In genomic region chr5:58963821-58964220, GRCh38 we compare ENCODE assay signal across 28 cellular contexts.
"Had no signal": no experiment of that assay in that cellular context is flagged by ENCODE, and none has a peak within 500 bp of the region (broad histone marks: within the 10 kb centered on the region; RNA-seq: fewer than 3 reads in every experiment).

No MANE protein-coding gene starts in this region.

- H3K9me3 Mint-ChIP-seq: activated B cell treated with CpG ODN at 0.5 μM for 24 hours; activated CD8-positive, alpha-beta T cell treated with anti-CD3 and anti-CD28 coated beads for 36 hours; activated naive CD4-positive, alpha-beta T cell treated with anti-CD3 and anti-CD28 coated beads, Interleukin-2, amount 10 ng/mL, durations not matched to agents 7 days and 5 days; T-helper 2 cell treated with Interferon-gamma antibody and Interleukin-4, amounts not matched to agents 5 μg/mL and 100 μg/mL, for 36 hours had no signal

- H3K36me3 ChIP-seq: colonic mucosa, heart left ventricle, WERI-Rb-1 had no signal

- H3K27me3 ChIP-seq: body of pancreas, colonic mucosa, heart left ventricle had no signal

- ATAC-seq: activated CD4-positive, CD25-positive, alpha-beta regulatory T cell treated with anti-CD3 and anti-CD28 coated beads, Interleukin-2, amount 50 U/mL, for 24 hours; activated CD8-positive, alpha-beta T cell treated with anti-CD3 and anti-CD28 coated beads for 36 hours; body of pancreas; esophagus mucosa; heart left ventricle; T-helper 17 cell had no signal

- H3K27ac Mint-ChIP-seq: activated B cell treated with CpG ODN at 0.5 μM for 24 hours; activated CD8-positive, alpha-beta T cell treated with anti-CD3 and anti-CD28 coated beads for 36 hours; activated naive CD4-positive, alpha-beta T cell treated with anti-CD3 and anti-CD28 coated beads, Interleukin-2, amount 10 ng/mL, durations not matched to agents 7 days and 5 days; activated naive CD8-positive, alpha-beta T cell; T-helper 17 cell; T-helper 2 cell treated with Interferon-gamma antibody and Interleukin-4, amounts not matched to agents 5 μg/mL and 100 μg/mL, for 36 hours had no signal

- H3K36me3 Mint-ChIP-seq: activated naive CD8-positive, alpha-beta T cell had no signal

- H3K4me3 Mint-ChIP-seq: activated B cell treated with CpG ODN at 0.5 μM for 24 hours; activated CD8-positive, alpha-beta T cell treated with anti-CD3 and anti-CD28 coated beads for 36 hours; activated naive CD4-positive, alpha-beta T cell treated with anti-CD3 and anti-CD28 coated beads, Interleukin-2, amount 10 ng/mL, durations not matched to agents 7 days and 5 days; activated naive CD8-positive, alpha-beta T cell; T-helper 17 cell; T-helper 2 cell treated with Interferon-gamma antibody and Interleukin-4, amounts not matched to agents 5 μg/mL and 100 μg/mL, for 36 hours had no signal

- H3K4me3 ChIP-seq: body of pancreas, colonic mucosa, heart left ventricle had no signal

- DNase-seq: activated B cell treated with CpG ODN at 0.5 μM for 24 hours; activated CD4-positive, alpha-beta T cell treated with anti-CD3 and anti-CD28 coated beads for 48 hours; activated CD4-positive, alpha-beta T cell treated with anti-CD3 and anti-CD28 coated beads, Interleukin-2, amount 50 U/mL, for 1 hour; activated CD4-positive, alpha-beta T cell treated with anti-CD3 and anti-CD28 coated beads, Interleukin-2, amount 50 U/mL, for 48 hours; activated CD8-positive, alpha-beta memory T cell treated with anti-CD3 and anti-CD28 coated beads for 24 hours; activated CD8-positive, alpha-beta T cell treated with anti-CD3 and anti-CD28 coated beads for 36 hours; activated gamma-delta T cell; activated naive CD4-positive, alpha-beta T cell; activated naive CD4-positive, alpha-beta T cell treated with anti-CD3 and anti-CD28 coated beads, Interleukin-2, amount 10 ng/mL, durations not matched to agents 7 days and 5 days; activated T-cell treated with anti-CD3 and anti-CD28 coated beads, Interleukin-2, amount 50 U/mL, for 1 hour; activated T-cell treated with anti-CD3 and anti-CD28 coated beads, Interleukin-2, amount 50 U/mL, for 48 hours; amniotic stem cell; anterior cingulate cortex; body of pancreas; caudate nucleus; colonic mucosa; effector CD8-positive, alpha-beta T cell; foreskin fibroblast; glutamatergic neuron; heart left ventricle; T-helper 1 cell; T-helper 17 cell; T1000; WERI-Rb-1 had no signal

- H3K27me3 Mint-ChIP-seq: activated B cell treated with CpG ODN at 0.5 μM for 24 hours; activated naive CD4-positive, alpha-beta T cell treated with anti-CD3 and anti-CD28 coated beads, Interleukin-2, amount 10 ng/mL, durations not matched to agents 7 days and 5 days; activated naive CD8-positive, alpha-beta T cell; T-helper 17 cell had no signal
